ENCODE assay signal across 17 cellular contexts in genomic region chr2:60832621-60833020, GRCh38. TPM values are rescaled to one million over a fixed set of nuclear protein-coding genes. Genes with fewer than 3 reads are reported as not detected.
A peak's percentile ranks its signal among the peaks of the same experiment; 100 is the strongest.
DNase-seq lines count a peak whose midpoint lies in the region; ATAC-seq and TF ChIP-seq lines count a peak whose summit lies in the region.
"Had no signal": no experiment of that assay in that cellular context is flagged by ENCODE, and none has a peak within 500 bp of the region (broad histone marks: within the 10 kb centered on the region; RNA-seq: fewer than 3 reads in every experiment).

No MANE protein-coding gene starts in this region.

- intact Hi-C loops in activated T-helper 2 cell treated with anti-CD3 and anti-CD28 coated beads, Interferon-gamma antibody, Interleukin-2, Interleukin-4, amounts not matched to agents 10 μg/mL and 5 μg/mL and 100 μg/mL, durations not matched to agents 14 hours and 24 hours and 36 hours (cut with micrococcal nuclease) = loop anchor here (2.0 kb wide), 1 partner anchor 14 kb away; no protein-coding TSS in a partner anchor
- intact Hi-C loops in PC-9 (cut with micrococcal nuclease; ENCODE audit: unreplicated experiment) = no loop called here

- TF ChIP-seq CTCF in PC-9 (conservative IDR thresholded peaks at IDR 0.05) = no peak

- H4K20me1 ChIP-seq in PC-9 (ENCODE audit: insufficient read depth) = no peaks in the 10 kb centered on the region

- no peaks in the 10 kb centered on the region for H3K4me1 ChIP-seq in PC-9 (replicated peaks; ENCODE audit: insufficient read depth)
- H3K4me1 ChIP-seq: BE2C had no signal

- H3K27me3 Mint-ChIP-seq in activated naive CD4-positive, alpha-beta T cell treated with anti-CD3 and anti-CD28 coated beads, Interleukin-2, amount 50 U/mL, for 24 hours = no peaks in the 10 kb centered on the region
- H3K27me3 Mint-ChIP-seq in activated naive CD4-positive, alpha-beta T cell treated with anti-CD3 and anti-CD28 coated beads, Interleukin-2, amount 10 ng/mL, durations not matched to agents 7 days and 5 days = peaks cover 32% of the 10 kb centered on the region
- H3K27me3 Mint-ChIP-seq in activated T-helper 2 cell treated with anti-CD3 and anti-CD28 coated beads, Interferon-gamma antibody, Interleukin-2, Interleukin-4, amounts not matched to agents 10 μg/mL and 5 μg/mL and 100 μg/mL, durations not matched to agents 14 hours and 24 hours and 36 hours (ENCODE audit: low read depth) = no peaks in the 10 kb centered on the region

- no peaks in the 10 kb centered on the region for H3K79me2 ChIP-seq in PC-9 (ENCODE audit: low read depth)

- H2AFZ ChIP-seq in PC-9 = no peak overlapping the region
- H2AFZ ChIP-seq: GM23338 had no signal

- no peaks in the 10 kb centered on the region for H3K36me3 Mint-ChIP-seq in activated naive CD4-positive, alpha-beta T cell treated with anti-CD3 and anti-CD28 coated beads, Interleukin-2, amount 50 U/mL, for 24 hours
- no peaks in the 10 kb centered on the region for H3K36me3 Mint-ChIP-seq in activated naive CD4-positive, alpha-beta T cell treated with anti-CD3 and anti-CD28 coated beads, Interleukin-2, amount 10 ng/mL, durations not matched to agents 7 days and 5 days
- H3K36me3 Mint-ChIP-seq in activated T-helper 2 cell treated with anti-CD3 and anti-CD28 coated beads, Interferon-gamma antibody, Interleukin-2, Interleukin-4, amounts not matched to agents 10 μg/mL and 5 μg/mL and 100 μg/mL, durations not matched to agents 14 hours and 24 hours and 36 hours (ENCODE audit: low read depth) = no peaks in the 10 kb centered on the region
- H3K36me3 Mint-ChIP-seq: CD4-positive, alpha-beta memory T cell had no signal

- H3K4me2 ChIP-seq in PC-9 = no peak overlapping the region
- H3K4me2 ChIP-seq: GM23338 had no signal

- no peaks in the 10 kb centered on the region for H3K9me3 ChIP-seq in PC-9 (ENCODE audit: insufficient read depth, low read depth)
- H3K9me3 ChIP-seq: BE2C had no signal

- no peak overlapping the region for H3K27ac ChIP-seq in PC-9
- H3K27ac ChIP-seq: 22Rv1 had no signal

- peaks cover 13% of the 10 kb centered on the region; the same call in 1 of the 2 replicates for H3K27me3 ChIP-seq in PC-9 (ENCODE audit: insufficient read depth, low read depth)
- H3K27me3 ChIP-seq: BE2C had no signal

- no peak overlapping the region for H3K4me3 ChIP-seq in PC-9
- H3K4me3 ChIP-seq: GM23338, K562 had no signal

- H3K27ac Mint-ChIP-seq in activated naive CD4-positive, alpha-beta T cell treated with anti-CD3 and anti-CD28 coated beads, Interleukin-2, amount 50 U/mL, for 24 hours = peak overlapping the region; percentile 79
- no peak overlapping the region for H3K27ac Mint-ChIP-seq in activated naive CD4-positive, alpha-beta T cell treated with anti-CD3 and anti-CD28 coated beads, Interleukin-2, amount 10 ng/mL, durations not matched to agents 7 days and 5 days
- H3K27ac Mint-ChIP-seq in activated T-helper 2 cell treated with anti-CD3 and anti-CD28 coated beads, Interferon-gamma antibody, Interleukin-2, Interleukin-4, amounts not matched to agents 10 μg/mL and 5 μg/mL and 100 μg/mL, durations not matched to agents 14 hours and 24 hours and 36 hours = peak overlapping the region; percentile 56
- H3K27ac Mint-ChIP-seq: GM23338 had no signal

- H3K4me3 Mint-ChIP-seq in activated naive CD4-positive, alpha-beta T cell treated with anti-CD3 and anti-CD28 coated beads, Interleukin-2, amount 50 U/mL, for 24 hours = peak overlapping the region; percentile 61
- no peak overlapping the region for H3K4me3 Mint-ChIP-seq in activated naive CD4-positive, alpha-beta T cell treated with anti-CD3 and anti-CD28 coated beads, Interleukin-2, amount 10 ng/mL, durations not matched to agents 7 days and 5 days
- H3K4me3 Mint-ChIP-seq in activated T-helper 2 cell treated with anti-CD3 and anti-CD28 coated beads, Interferon-gamma antibody, Interleukin-2, Interleukin-4, amounts not matched to agents 10 μg/mL and 5 μg/mL and 100 μg/mL, durations not matched to agents 14 hours and 24 hours and 36 hours (ENCODE audit: low read depth) = no peak overlapping the region
- H3K4me3 Mint-ChIP-seq: CD4-positive, alpha-beta memory T cell; GM23338 had no signal

- ATAC-seq in activated CD4-positive, CD25-positive, alpha-beta regulatory T cell treated with anti-CD3 and anti-CD28 coated beads, Interleukin-2, amount 50 U/mL, for 24 hours = peak; percentile 75 to 80
- peak; percentile 81 for ATAC-seq in stimulated activated naive CD8-positive, alpha-beta T cell treated with anti-CD3 and anti-CD28 coated beads, Interleukin-15, Interleukin-2, amounts not matched to agents 100 U/mL and 50 U/mL, for 24 hours
- ATAC-seq: GM23338, K562 had no signal

- DNase-seq in activated CD4-positive, CD25-positive, alpha-beta regulatory T cell treated with anti-CD3 and anti-CD28 coated beads, Interleukin-2, amount 50 U/mL, for 72 hours = no peak
- DNase-seq in activated naive CD4-positive, alpha-beta T cell treated with anti-CD3 and anti-CD28 coated beads, Interleukin-2, amount 10 ng/mL, durations not matched to agents 7 days and 5 days = no peak
- DNase-seq in activated T-helper 2 cell treated with anti-CD3 and anti-CD28 coated beads, Interferon-gamma antibody, Interleukin-2, Interleukin-4, amounts not matched to agents 10 μg/mL and 5 μg/mL and 100 μg/mL, durations not matched to agents 14 hours and 24 hours and 36 hours (ENCODE audit: low spot score) = no peak
- DNase-seq in stimulated activated naive CD8-positive, alpha-beta T cell treated with anti-CD3 and anti-CD28 coated beads, Interleukin-15, Interleukin-2, amounts not matched to agents 100 U/mL and 50 U/mL, for 24 hours = no peak
- no peak for DNase-seq in PC-9
- no peak for DNase-seq in H4 (ENCODE audit: low spot score)
- DNase-seq: BE2C; CD4-positive, alpha-beta memory T cell; NCI-H187; NCI-H345; NCI-H69; NK-92 treated with Interleukin-12 subunit alpha and Interleukin-12 subunit beta, amount 100 ng/mL, for 24 hours had no signal

- POLR2A ChIA-PET in PC-9 (lab: Charles Lee; ENCODE audit: unreplicated experiment) = no interaction called here

- CTCF ChIA-PET in activated naive CD4-positive, alpha-beta T cell treated with anti-CD3 and anti-CD28 coated beads, Interleukin-2, amount 10 ng/mL, durations not matched to agents 7 days and 5 days (lab: Charles Lee) = interaction anchor here (0.9 kb wide), 1 partner anchor 166 kb away, joined by 3 read pairs; no protein-coding TSS in a partner anchor
- CTCF ChIA-PET in PC-9 (lab: Charles Lee) = no interaction called here

- H3F3A ChIP-seq in PC-9 (ENCODE audit: insufficient read depth, low read depth) = no peaks in the 10 kb centered on the region

- H3K4me1 Mint-ChIP-seq in activated naive CD4-positive, alpha-beta T cell treated with anti-CD3 and anti-CD28 coated beads, Interleukin-2, amount 50 U/mL, for 24 hours = peaks cover 26% of the 10 kb centered on the region
- H3K4me1 Mint-ChIP-seq in activated naive CD4-positive, alpha-beta T cell treated with anti-CD3 and anti-CD28 coated beads, Interleukin-2, amount 10 ng/mL, durations not matched to agents 7 days and 5 days = no peaks in the 10 kb centered on the region
- H3K4me1 Mint-ChIP-seq in activated T-helper 2 cell treated with anti-CD3 and anti-CD28 coated beads, Interferon-gamma antibody, Interleukin-2, Interleukin-4, amounts not matched to agents 10 μg/mL and 5 μg/mL and 100 μg/mL, durations not matched to agents 14 hours and 24 hours and 36 hours (ENCODE audit: low read depth) = peaks cover 19% of the 10 kb centered on the region
- H3K4me1 Mint-ChIP-seq: CD4-positive, alpha-beta memory T cell had no signal

- no peaks in the 10 kb centered on the region for H3K9me3 Mint-ChIP-seq in activated naive CD4-positive, alpha-beta T cell treated with anti-CD3 and anti-CD28 coated beads, Interleukin-2, amount 50 U/mL, for 24 hours
- peaks cover 2% of the 10 kb centered on the region for H3K9me3 Mint-ChIP-seq in activated naive CD4-positive, alpha-beta T cell treated with anti-CD3 and anti-CD28 coated beads, Interleukin-2, amount 10 ng/mL, durations not matched to agents 7 days and 5 days
- H3K9me3 Mint-ChIP-seq in activated T-helper 2 cell treated with anti-CD3 and anti-CD28 coated beads, Interferon-gamma antibody, Interleukin-2, Interleukin-4, amounts not matched to agents 10 μg/mL and 5 μg/mL and 100 μg/mL, durations not matched to agents 14 hours and 24 hours and 36 hours = no peaks in the 10 kb centered on the region
- H3K9me3 Mint-ChIP-seq: GM23338 had no signal

- H3K36me3 ChIP-seq in PC-9 (ENCODE audit: low read depth) = no peaks in the 10 kb centered on the region
- H3K36me3 ChIP-seq: BE2C had no signal

- H3K9me2 ChIP-seq in PC-9 (ENCODE audit: insufficient read depth) = no peaks in the 10 kb centered on the region

- BruUV-seq in PC-9 (replicated peaks; lab: Mats Ljungman, UMichigan) = no TSS peak

RNA-seq across cellular contexts. Expression of gene REL, which starts 48.8 kb away (rescaled TPM):
- total RNA-seq in activated T-helper 2 cell treated with anti-CD3 and anti-CD28 coated beads, Interferon-gamma antibody, Interleukin-2, Interleukin-4, amounts not matched to agents 10 μg/mL and 5 μg/mL and 100 μg/mL, durations not matched to agents 14 hours and 24 hours and 36 hours = 118 and 123 TPM in 2 replicates
- 12.5 and 13.3 TPM in 2 replicates for total RNA-seq in PC-9 (2021)
- total RNA-seq in H4 (2014; rRNA removed; shearing (Covaris generic)) = 2.9 and 3.0 TPM in 2 replicates
